Comparison of ENCODE assay signal across 10 cellular contexts in genomic region chr5:177507165-177507564, GRCh38.
DNase-seq lines count a peak whose midpoint lies in the region; TF ChIP-seq lines count a peak whose summit lies in the region.
"Had no signal": no experiment of that assay in that cellular context is flagged by ENCODE, and none has a peak within 500 bp of the region (broad histone marks: within the 10 kb centered on the region; RNA-seq: fewer than 3 reads in every experiment).

No MANE protein-coding gene starts in this region.

- DNase-seq in DMS 273 (lab: John Stamatoyannopoulos, UW; ENCODE audit: unreplicated experiment) (peak; percentile 46), DMS 273 treated with DMSO at 0.1 percent for 48 hours (lab: John Stamatoyannopoulos, UW) (no peak), brain microvascular endothelial cell (peak; percentile 45), iPS-NIHi7 (ENCODE audit: extremely low spot score) (no peak), NCI-H2107 (lab: John Stamatoyannopoulos, UW) (no peak), iPS-NIHi11 (ENCODE audit: low spot score) (no peak)
- DNase-seq: 8988T; activated naive CD8-positive, alpha-beta T cell treated with anti-CD3 and anti-CD28 coated beads, Interleukin-2, amount 10 ng/mL, durations not matched to agents 7 days and 5 days had no signal

- no peaks in the 10 kb centered on the region for H3K9me3 ChIP-seq in Loucy (ENCODE audit: insufficient read depth, low read depth, low read length)
- no peaks in the 10 kb centered on the region for H3K9me3 ChIP-seq in neutrophil

- no peaks in the 10 kb centered on the region for H3K27me3 ChIP-seq in Loucy (ENCODE audit: insufficient read depth, low read length, poor library complexity, severe bottlenecking)
- no peaks in the 10 kb centered on the region for H3K27me3 ChIP-seq in brain microvascular endothelial cell (replicated peaks)
- H3K27me3 ChIP-seq in neutrophil: no peaks in the 10 kb centered on the region

- H3K79me2 ChIP-seq in Loucy (ENCODE audit: insufficient read depth, low read length): no peaks in the 10 kb centered on the region

- H3K27ac ChIP-seq in brain microvascular endothelial cell: no peak overlapping the region
- H3K27ac ChIP-seq in neutrophil: peak overlapping the region; percentile 99

- H2AFZ ChIP-seq in Loucy (ENCODE audit: low read length): no peak overlapping the region

- H3K4me3 ChIP-seq in Loucy (ENCODE audit: low read length, poor library complexity, severe bottlenecking) (no peak overlapping the region), brain microvascular endothelial cell (ENCODE audit: low read depth, low read length) (no peak overlapping the region), neutrophil (ENCODE audit: low read depth in 1 of 2, low read length in 1 of 2) (peak overlapping the region; percentile 88 to 100)

- no peaks in the 10 kb centered on the region for H4K20me1 ChIP-seq in Loucy (ENCODE audit: insufficient read depth, low read length, poor library complexity, severe bottlenecking)

- no peaks in the 10 kb centered on the region for H3F3A ChIP-seq in Loucy (ENCODE audit: low read depth)

- peak overlapping the region; percentile 63 for H3K9ac ChIP-seq in Loucy (ENCODE audit: low read depth, low read length, poor library complexity, severe bottlenecking)

- H3K4me1 ChIP-seq in Loucy (ENCODE audit: insufficient read depth, low read length, poor library complexity, severe bottlenecking) (peaks cover 10% of the 10 kb centered on the region), neutrophil (ENCODE audit: control insufficient read depth in 1 of 2, insufficient read depth in 1 of 2, low read depth in 1 of 2, low read length in 1 of 2) (peaks cover 53 to 66% of the 10 kb centered on the region in 2 experiments)

- H3K4me2 ChIP-seq in Loucy (ENCODE audit: low read depth, low read length, poor library complexity, severe bottlenecking): no peak overlapping the region

- no peaks in the 10 kb centered on the region for H3K9me2 ChIP-seq in Loucy (replicated peaks; ENCODE audit: low read depth, low read length)

- in situ Hi-C loops in brain microvascular endothelial cell (cut with HindIII; ENCODE audit: low pct_ligation_motif_present, low sequenced_read_pairs): no loop called here

- TF ChIP-seq CTCF in Loucy (conservative IDR thresholded peaks at IDR 0.05; ENCODE audit: low read length) (peak; percentile 33; the same call in 1 of the 2 replicates), brain microvascular endothelial cell (IDR thresholded peaks at IDR 0.05; ENCODE audit: low read depth, low read length, missing control alignments) (peak; percentile 56), neutrophil (IDR thresholded peaks at IDR 0.05) (peak; percentile 55)

- H3K36me3 ChIP-seq in Loucy (ENCODE audit: insufficient read depth, low read length) (no peaks in the 10 kb centered on the region; the same call in 1 of the 2 replicates), brain microvascular endothelial cell (replicated peaks) (peaks cover 17% of the 10 kb centered on the region), neutrophil (peaks cover 65% of the 10 kb centered on the region)

Comparison
In these comparisons a context has a peak if more than half of its experiments do, and no peak if none do; other contexts are left out.
1. DNase-seq: peak in DMS 273 (single experiment) and brain microvascular endothelial cell (single experiment); none in DMS 273 treated with DMSO at 0.1 percent for 48 hours (single experiment), iPS-NIHi7 (single experiment), NCI-H2107 (single experiment) and iPS-NIHi11 (single experiment).
2. H3K4me3 ChIP-seq: peak in neutrophil (2 of 2); none in Loucy (single experiment) and brain microvascular endothelial cell (single experiment).
3. Peak in every context shown above with its lines, with median percentiles within 50 percentile points of each other: CTCF ChIP-seq.